ENCODE assay signal across 1 cellular context in the genomic region with DNA sequence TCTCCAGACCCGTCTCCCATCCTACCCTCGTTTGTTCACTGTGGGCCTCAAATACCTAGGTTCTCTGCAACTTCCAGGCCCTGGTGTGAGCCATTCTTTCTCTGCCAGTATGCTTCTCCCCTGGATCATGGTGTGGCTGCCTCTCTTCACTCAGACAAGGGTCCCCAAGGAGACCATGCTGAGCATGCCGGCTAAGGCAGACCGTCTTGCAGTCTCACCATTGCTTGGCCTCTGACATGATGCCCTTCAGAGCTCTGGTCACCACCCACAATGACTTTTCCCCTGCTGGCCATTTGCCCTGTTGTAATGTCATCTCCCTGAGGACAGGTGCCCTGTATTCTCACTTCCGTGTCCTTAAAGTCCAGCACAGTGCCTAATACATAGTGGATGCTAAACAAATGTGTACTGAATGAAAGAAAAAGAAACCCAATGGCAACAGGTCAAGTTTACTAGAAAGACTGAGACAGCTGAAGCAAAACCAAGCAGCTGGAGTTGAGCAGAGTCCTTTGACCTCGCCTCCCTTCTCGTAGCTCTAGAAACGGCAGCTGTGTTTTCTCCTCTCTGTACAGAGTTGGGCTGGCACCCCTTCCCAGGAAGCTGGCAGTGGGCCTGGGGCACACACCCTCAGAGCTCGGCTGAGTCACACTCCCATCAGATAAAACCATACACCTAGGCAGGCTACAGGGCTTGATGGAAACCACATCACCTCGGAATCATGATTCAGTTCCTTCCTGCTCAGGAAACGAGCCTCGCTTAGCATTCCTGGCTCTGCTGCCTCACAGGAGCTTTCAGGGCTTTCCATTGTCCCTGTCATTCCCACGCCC.
A peak's percentile ranks its signal among the peaks of the same experiment; 100 is the strongest.
TF ChIP-seq lines count a peak whose summit lies in the region.

No MANE protein-coding gene starts in this region.

TF ChIP-seq in PFSK-1, 5 proteins besides CTCF, POLR2A, EP300 and RAD21 (continued from another document):
- TF ChIP-seq, protein P1, sequence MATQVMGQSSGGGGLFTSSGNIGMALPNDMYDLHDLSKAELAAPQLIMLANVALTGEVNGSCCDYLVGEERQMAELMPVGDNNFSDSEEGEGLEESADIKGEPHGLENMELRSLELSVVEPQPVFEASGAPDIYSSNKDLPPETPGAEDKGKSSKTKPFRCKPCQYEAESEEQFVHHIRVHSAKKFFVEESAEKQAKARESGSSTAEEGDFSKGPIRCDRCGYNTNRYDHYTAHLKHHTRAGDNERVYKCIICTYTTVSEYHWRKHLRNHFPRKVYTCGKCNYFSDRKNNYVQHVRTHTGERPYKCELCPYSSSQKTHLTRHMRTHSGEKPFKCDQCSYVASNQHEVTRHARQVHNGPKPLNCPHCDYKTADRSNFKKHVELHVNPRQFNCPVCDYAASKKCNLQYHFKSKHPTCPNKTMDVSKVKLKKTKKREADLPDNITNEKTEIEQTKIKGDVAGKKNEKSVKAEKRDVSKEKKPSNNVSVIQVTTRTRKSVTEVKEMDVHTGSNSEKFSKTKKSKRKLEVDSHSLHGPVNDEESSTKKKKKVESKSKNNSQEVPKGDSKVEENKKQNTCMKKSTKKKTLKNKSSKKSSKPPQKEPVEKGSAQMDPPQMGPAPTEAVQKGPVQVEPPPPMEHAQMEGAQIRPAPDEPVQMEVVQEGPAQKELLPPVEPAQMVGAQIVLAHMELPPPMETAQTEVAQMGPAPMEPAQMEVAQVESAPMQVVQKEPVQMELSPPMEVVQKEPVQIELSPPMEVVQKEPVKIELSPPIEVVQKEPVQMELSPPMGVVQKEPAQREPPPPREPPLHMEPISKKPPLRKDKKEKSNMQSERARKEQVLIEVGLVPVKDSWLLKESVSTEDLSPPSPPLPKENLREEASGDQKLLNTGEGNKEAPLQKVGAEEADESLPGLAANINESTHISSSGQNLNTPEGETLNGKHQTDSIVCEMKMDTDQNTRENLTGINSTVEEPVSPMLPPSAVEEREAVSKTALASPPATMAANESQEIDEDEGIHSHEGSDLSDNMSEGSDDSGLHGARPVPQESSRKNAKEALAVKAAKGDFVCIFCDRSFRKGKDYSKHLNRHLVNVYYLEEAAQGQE (IDR thresholded peaks at IDR 0.05; ENCODE audit: insufficient read depth in 1 of 2, low read depth in 2 of 2, low read length in 2 of 2) = peak in 1 of 2 experiments; percentile 40; a peak in 1 of 4 replicates
- TF ChIP-seq TAF1 (IDR thresholded peaks at IDR 0.05; ENCODE audit: borderline replicate concordance, insufficient read depth, low read length) (no peak), POLR2AphosphoS5 (IDR thresholded peaks at IDR 0.05; ENCODE audit: low read depth, low read length) (no peak; the same call in 1 of the 2 replicates), FOXP2 (optimal IDR thresholded peaks at IDR 0.05; ENCODE audit: borderline replicate concordance, extremely low read depth, extremely low read length, insufficient read depth) (no peak)
